Comparison of ENCODE assay signal across 1 cellular context in genomic region chr21:44516828-44517174, GRCh38.
TF ChIP-seq lines count a peak whose summit lies in the region.

No MANE protein-coding gene starts in this region.

TF ChIP-seq in K562, 482 proteins besides CTCF, POLR2A, EP300 and RAD21:
- TF ChIP-seq HLTF (IDR thresholded peaks at IDR 0.05) (no peak), THRB (CRISPR knock-in tag; conservative IDR thresholded peaks at IDR 0.05) (0 out of 2 replicates have a peak, but pooled peaks have one; percentile 45), ZBTB8A (IDR thresholded peaks at IDR 0.05; ENCODE audit: partially characterized antibody) (no peak), SMARCB1 (IDR thresholded peaks at IDR 0.05; ENCODE audit: insufficient read length, low read depth) (no peak)
